ENCODE assay signal across 34 cellular contexts in the genomic region with DNA sequence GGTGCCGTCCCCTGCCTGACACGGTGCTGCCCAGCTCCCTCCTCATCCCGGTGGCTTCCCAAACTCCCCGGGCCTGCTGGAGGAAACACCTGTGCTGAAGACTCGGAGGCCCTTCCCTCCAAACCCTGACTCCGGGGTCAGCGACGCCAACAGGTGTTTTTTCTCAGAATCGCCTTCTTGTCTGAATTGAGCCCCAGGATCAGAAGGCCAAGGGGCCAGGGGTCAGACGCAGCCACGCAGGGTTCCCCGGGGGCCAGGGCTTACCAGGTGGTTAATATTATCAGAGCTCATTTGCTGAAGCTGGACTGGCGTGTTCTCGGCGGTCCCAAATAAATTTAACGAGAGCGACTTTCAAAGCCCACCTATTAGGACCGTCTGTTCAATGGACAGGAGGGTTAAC.
"Had no signal": no experiment of that assay in that cellular context is flagged by ENCODE, and none has a peak within 500 bp of the region (broad histone marks: within the 10 kb centered on the region; RNA-seq: fewer than 3 reads in every experiment).

No MANE protein-coding gene starts in this region.

- DNase-seq: Karpas-422, Kasumi-1, MG63, MM.1S, MV-4-11, NCI-H1048, NCI-H1092, NCI-H1092 treated with DMSO at 0.1 percent for 48 hours, NCI-H1105, NCI-H1105 treated with DMSO at 0.1 percent for 48 hours, NCI-H1417, NCI-H1417 treated with DMSO at 0.1 percent for 48 hours, NCI-H1436, NCI-H1436 treated with DMSO at 0.1 percent for 48 hours, NCI-H146, NCI-H1694, NCI-H1694 treated with DMSO at 0.1 percent for 48 hours, NCI-H187, NCI-H187 treated with DMSO at 0.1 percent for 48 hours, NCI-H1930, NCI-H2029, NCI-H2029 treated with DMSO at 0.1 percent for 48 hours, NCI-H2081, NCI-H2081 treated with DMSO at 0.1 percent for 48 hours, NCI-H2107, NCI-H2171, NCI-H2171 treated with DMSO at 0.1 percent for 48 hours, NCI-H2227 treated with DMSO at 0.1 percent for 48 hours, NCI-H226, NCI-H345, NCI-H446, NCI-H446 treated with DMSO at 0.1 percent for 48 hours, NCI-H510A had no signal

- H3K27me3 ChIP-seq: MG63 had no signal

- H3K9me3 ChIP-seq: MG63 had no signal

- H3K36me3 ChIP-seq: MG63 had no signal

- H3K27ac ChIP-seq: KMS-11 had no signal

- H3K4me3 ChIP-seq: MG63 had no signal
